ENCODE assay signal across 16 cellular contexts in genomic region chr18:66727991-66728390, GRCh38.
"Had no signal": no experiment of that assay in that cellular context is flagged by ENCODE, and none has a peak within 500 bp of the region (broad histone marks: within the 10 kb centered on the region; RNA-seq: fewer than 3 reads in every experiment).

No MANE protein-coding gene starts in this region.

- H3K27ac ChIP-seq: cardiac muscle cell, esophagus squamous epithelium, foreskin keratinocyte, parathyroid adenoma, upper lobe of right lung, VCaP had no signal

- H3K36me3 ChIP-seq: cardiac muscle cell, esophagus squamous epithelium, upper lobe of right lung had no signal

- H3K9ac ChIP-seq: parathyroid adenoma had no signal

- H3K27me3 ChIP-seq: cardiac muscle cell, esophagus squamous epithelium, foreskin keratinocyte, upper lobe of right lung had no signal

- H3K9me3 ChIP-seq: esophagus squamous epithelium, upper lobe of right lung had no signal

- H3K4me1 ChIP-seq: esophagus squamous epithelium, foreskin keratinocyte, parathyroid adenoma, upper lobe of right lung had no signal

- H2AFZ ChIP-seq: parathyroid adenoma had no signal

- H3K4me3 ChIP-seq: cardiac muscle cell, esophagus squamous epithelium, upper lobe of right lung had no signal

- ATAC-seq: activated CD4-positive, alpha-beta T cell treated with anti-CD3 and anti-CD28 coated beads for 36 hours; activated CD8-positive, alpha-beta T cell treated with anti-CD3 and anti-CD28 coated beads, Interleukin-2, amount 10 ng/mL, durations not matched to agents 7 days and 5 days; foreskin keratinocyte; left lobe of liver; upper lobe of right lung had no signal

- H3K79me2 ChIP-seq: parathyroid adenoma had no signal

- DNase-seq: activated CD4-positive, alpha-beta T cell treated with anti-CD3 and anti-CD28 coated beads for 36 hours; activated CD8-positive, alpha-beta memory T cell treated with anti-CD3 and anti-CD28 coated beads, Interleukin-2, amount 50 U/mL, for 48 hours; activated CD8-positive, alpha-beta T cell treated with anti-CD3 and anti-CD28 coated beads, Interleukin-2, amount 10 ng/mL, durations not matched to agents 7 days and 5 days; aorta; esophagus squamous epithelium; foreskin keratinocyte; head of caudate nucleus; islet precursor cell; retina; stimulated activated CD4-positive, alpha-beta T cell treated with anti-CD3 and anti-CD28 coated beads, Interleukin-4, amount 100 ng/mL, for 1 hour; T1000; upper lobe of right lung had no signal
